Comparison of ENCODE assay signal across 10 cellular contexts in genomic region chr2:144509548-144510205, GRCh38. TPM values are rescaled to one million over a fixed set of nuclear protein-coding genes. Genes with fewer than 3 reads are reported as not detected.
DNase-seq lines count a peak whose midpoint lies in the region; ATAC-seq, FAIRE-seq and TF ChIP-seq lines count a peak whose summit lies in the region.
"Had no signal": no experiment of that assay in that cellular context is flagged by ENCODE, and none has a peak within 500 bp of the region (broad histone marks: within the 10 kb centered on the region; RNA-seq: fewer than 3 reads in every experiment).

No MANE protein-coding gene starts in this region.

- peak overlapping the region in 6 of 8 donors; percentile 4 to 72 (median 52) for H3K4me3 Mint-ChIP-seq in naive B cell
- no peak overlapping the region for H3K4me3 Mint-ChIP-seq in T-helper 2 cell treated with Interferon-gamma antibody and Interleukin-4, amounts not matched to agents 5 μg/mL and 100 μg/mL, for 36 hours

- H3K9me3 Mint-ChIP-seq in naive B cell = no peaks in the 10 kb centered on the region
- no peaks in the 10 kb centered on the region for H3K9me3 Mint-ChIP-seq in T-helper 2 cell treated with Interferon-gamma antibody and Interleukin-4, amounts not matched to agents 5 μg/mL and 100 μg/mL, for 36 hours

- no peak for TF ChIP-seq POLR2A in heart left ventricle (IDR thresholded peaks at IDR 0.05)

- WGBS in heart left ventricle, 4 donors = 32 to 46% (median 35%) methylated on average over 6 of the region's 6 CpGs
- 44% methylated on average over 6 of the region's 6 CpGs for WGBS in urinary bladder
- 29 to 45% (median 33%) methylated on average over 6 of the region's 6 CpGs for WGBS in small intestine, 3 donors

- H3K9ac ChIP-seq in duodenal mucosa (ENCODE audit: low read depth in 1 of 2, low read length in 2 of 2) = no peak overlapping the region

- intact Hi-C loops in heart left ventricle (cut with DNase I) = loop anchor here in 8 of 10 donors (2.0 to 10.0 kb wide), 10 partner anchors 47 to 1075 kb away; no protein-coding TSS in a partner anchor
- intact Hi-C loops in left cardiac atrium (cut with DNase I) = loop anchor here (5.0 to 10.0 kb wide), 3 partner anchors 55 to 177 kb away; a partner anchor contains a TSS

- H3K27me3 ChIP-seq in heart left ventricle (no peaks in the 10 kb centered on the region), duodenal mucosa (ENCODE audit: control insufficient read depth in 1 of 2, insufficient read depth in 2 of 2, low read length in 2 of 2) (peaks cover 35 to 41% of the 10 kb centered on the region in 2 donors), small intestine (ENCODE audit: control insufficient read depth in 2 of 2, insufficient read depth in 2 of 2, low read length in 2 of 2) (peaks cover 0 to 2% of the 10 kb centered on the region in 2 donors)
- H3K27me3 ChIP-seq: SJCRH30 had no signal

- H3K36me3 Mint-ChIP-seq in naive B cell = peaks cover 21 to 22% of the 10 kb centered on the region in 2 donors
- no peaks in the 10 kb centered on the region for H3K36me3 Mint-ChIP-seq in T-helper 2 cell treated with Interferon-gamma antibody and Interleukin-4, amounts not matched to agents 5 μg/mL and 100 μg/mL, for 36 hours (ENCODE audit: low read depth)

- H3K27me3 Mint-ChIP-seq in naive B cell = no peaks in the 10 kb centered on the region
- H3K27me3 Mint-ChIP-seq in T-helper 2 cell treated with Interferon-gamma antibody and Interleukin-4, amounts not matched to agents 5 μg/mL and 100 μg/mL, for 36 hours (ENCODE audit: low read depth) = peaks cover 43% of the 10 kb centered on the region

- no peak for TF ChIP-seq CTCF in heart left ventricle (IDR thresholded peaks at IDR 0.05)

- H3K4me1 Mint-ChIP-seq in naive B cell = peaks cover 76 to 97% (median 89%) of the 10 kb centered on the region in 3 donors
- peaks cover 28% of the 10 kb centered on the region for H3K4me1 Mint-ChIP-seq in T-helper 2 cell treated with Interferon-gamma antibody and Interleukin-4, amounts not matched to agents 5 μg/mL and 100 μg/mL, for 36 hours (ENCODE audit: low read depth)

- ATAC-seq in heart left ventricle = no peak
- no peak for ATAC-seq in left cardiac atrium
- ATAC-seq in naive B cell (ENCODE audit: low read depth in 2 of 2) = no peak
- no peak for ATAC-seq in HG02884 (IDR thresholded peaks at IDR 0.05; ENCODE audit: unreplicated experiment)
- ATAC-seq: esophagus mucosa had no signal

- no peaks in the 10 kb centered on the region for H3K9me3 ChIP-seq in heart left ventricle
- no peaks in the 10 kb centered on the region for H3K9me3 ChIP-seq in duodenal mucosa (ENCODE audit: control insufficient read depth in 1 of 2, low read length in 2 of 2)
- no peaks in the 10 kb centered on the region for H3K9me3 ChIP-seq in small intestine (ENCODE audit: control insufficient read depth, low read depth)
- H3K9me3 ChIP-seq: SJCRH30 had no signal

- H3K4me3 ChIP-seq in heart left ventricle (peak overlapping the region in 10 of 12 donors; percentile 27 to 96 (median 81)), duodenal mucosa (ENCODE audit: low read depth in 1 of 2, low read length in 2 of 2) (peak overlapping the region in 1 of 2 donors; percentile 1), urinary bladder (ENCODE audit: low read depth, low read length) (no peak overlapping the region), small intestine (ENCODE audit: low read depth in 1 of 2, low read length in 2 of 2) (no peak overlapping the region)

- peak overlapping the region in 4 of 6 donors; percentile 6 to 88 (median 66) for H3K27ac Mint-ChIP-seq in naive B cell
- H3K27ac Mint-ChIP-seq in T-helper 2 cell treated with Interferon-gamma antibody and Interleukin-4, amounts not matched to agents 5 μg/mL and 100 μg/mL, for 36 hours = no peak overlapping the region

- H3K36me3 ChIP-seq in heart left ventricle = peaks cover 0 to 30% (median 0%) of the 10 kb centered on the region in 9 donors
- H3K36me3 ChIP-seq in duodenal mucosa (ENCODE audit: control insufficient read depth in 1 of 2, insufficient read depth in 2 of 2, low read length in 2 of 2) = no peaks in the 10 kb centered on the region
- H3K36me3 ChIP-seq in urinary bladder (ENCODE audit: insufficient read depth) = no peaks in the 10 kb centered on the region
- H3K36me3 ChIP-seq in small intestine (ENCODE audit: control insufficient read depth in 2 of 2, insufficient read depth in 2 of 2, low read length in 2 of 2) = no peaks in the 10 kb centered on the region

- peaks cover 0 to 93% (median 63%) of the 10 kb centered on the region in 12 donors for H3K4me1 ChIP-seq in heart left ventricle
- no peaks in the 10 kb centered on the region for H3K4me1 ChIP-seq in duodenal mucosa (ENCODE audit: control insufficient read depth in 1 of 2, insufficient read depth in 2 of 2, low read length in 2 of 2)
- H3K4me1 ChIP-seq in urinary bladder (ENCODE audit: insufficient read depth) = no peaks in the 10 kb centered on the region
- no peaks in the 10 kb centered on the region for H3K4me1 ChIP-seq in small intestine (ENCODE audit: control insufficient read depth in 2 of 2, insufficient read depth in 1 of 2, low read depth in 1 of 2, low read length in 1 of 2)

- DNase-seq in heart left ventricle (no peak), left cardiac atrium (no peak), naive B cell (no peak), small intestine (no peak)
- DNase-seq in T-helper 2 cell treated with Interferon-gamma antibody and Interleukin-4, amounts not matched to agents 5 μg/mL and 100 μg/mL, for 36 hours (ENCODE audit: low spot score) = no peak

- FAIRE-seq in small intestine (lab: Jason Lieb, UNC) = no peak

- H3K27ac ChIP-seq in heart left ventricle (peak overlapping the region; percentile 90 to 99 (median 98)), duodenal mucosa (ENCODE audit: low read depth, low read length) (peak overlapping the region; percentile 66), urinary bladder (ENCODE audit: low read depth) (peak overlapping the region; percentile 60), small intestine (ENCODE audit: low read depth in 1 of 2, low read length in 1 of 2) (peak overlapping the region in 1 of 2 donors; percentile 87)

RNA-seq across cellular contexts. Expression of gene ZEB2, which starts 10.2 kb away (rescaled TPM):
- total RNA-seq in heart left ventricle = 100 to 1,000 TPM in 2 of 9 donors, 10 to 100 TPM in 7; 68.5 to 168 (median 86.3) TPM
- polyA plus RNA-seq in heart left ventricle = 10 to 100 TPM; 23.1 to 34.9 TPM
- total RNA-seq in left cardiac atrium = 100 to 1,000 TPM; 118 to 131 TPM
- 10 to 100 TPM; 62.2 to 96.5 (median 73.1) TPM for polyA plus RNA-seq in naive B cell (ENCODE audit: low read depth in 6 of 6)
- total RNA-seq in urinary bladder = 307 TPM
- polyA plus RNA-seq in urinary bladder = 66.7 TPM
- 10 to 100 TPM in 2 of 3 donors, 1 to 10 TPM in 1; 2.0 to 18.5 (median 12.2) TPM for polyA plus RNA-seq in small intestine

Comparison
In these comparisons a context has a peak if more than half of its experiments do, and no peak if none do; other contexts are left out.
1. H3K4me3 ChIP-seq: peak in heart left ventricle (10 of 12); none in urinary bladder (single experiment) and small intestine (0 of 2).